In genomic region chr19:11390933-11391680, GRCh38 we compare ENCODE assay signal across 27 cellular contexts. TPM values are rescaled to one million over a fixed set of nuclear protein-coding genes. Genes with fewer than 3 reads are reported as not detected.
"Had no signal": no experiment of that assay in that cellular context is flagged by ENCODE, and none has a peak within 500 bp of the region (broad histone marks: within the 10 kb centered on the region; RNA-seq: fewer than 3 reads in every experiment).

No MANE protein-coding gene starts in this region.

- H3K27ac ChIP-seq: dorsolateral prefrontal cortex, epithelial cell of prostate, gastrocnemius medialis, hepatocyte, neutrophil, parathyroid adenoma, sigmoid colon, stomach, thyroid gland, vagina had no signal

- H3K9me3 ChIP-seq: neutrophil, sigmoid colon, thyroid gland, vagina had no signal

- H3K4me2 ChIP-seq: hepatocyte had no signal

- H3K79me2 ChIP-seq: hepatocyte, parathyroid adenoma had no signal

- H3K9ac ChIP-seq: parathyroid adenoma had no signal

- H3K36me3 ChIP-seq: gastrocnemius medialis, neutrophil, sigmoid colon, vagina had no signal

- H3K4me1 ChIP-seq: gastrocnemius medialis, parathyroid adenoma, sigmoid colon, thyroid gland, vagina had no signal

- ATAC-seq: esophagus mucosa; gastrocnemius medialis; left lobe of liver; mucosa of descending colon; natural killer cell treated with Interleukin-12 subunit alpha and Interleukin-12 subunit beta and Interleukin-15 and Interleukin-18, amount 100 ng/mL, for 72 hours; stimulated activated effector memory CD8-positive, alpha-beta T cell treated with anti-CD3 and anti-CD28 coated beads, Interleukin-12 subunit alpha, Interleukin-12 subunit beta, amount 100 ng/mL, for 72 hours had no signal

- DNase-seq: dorsolateral prefrontal cortex; effector CD4-positive, alpha-beta T cell; foreskin fibroblast; gastrocnemius medialis; head of caudate nucleus; kidney; mucosa of descending colon; naive B cell; sigmoid colon; stimulated activated CD4-positive, alpha-beta T cell treated with anti-CD3 and anti-CD28 coated beads, Interleukin-2, amount 100 ng/mL, for 24 hours; stimulated activated CD4-positive, alpha-beta T cell treated with anti-CD3 and anti-CD28 coated beads, Interleukin-4, amount 100 ng/mL, for 24 hours; stimulated activated naive CD4-positive, alpha-beta T cell treated with Interleukin-2 at 50 U/mL for 16 hours; stomach; thyroid gland; trophoblast cell had no signal

- FAIRE-seq: kidney had no signal

- H3K27me3 ChIP-seq: dorsolateral prefrontal cortex, hepatocyte, neutrophil, sigmoid colon, stomach, thyroid gland, vagina had no signal

- H3K4me3 ChIP-seq: dorsolateral prefrontal cortex, gastrocnemius medialis, hepatocyte, lung, mucosa of descending colon, sigmoid colon, stomach, thyroid gland, vagina had no signal

- H2AFZ ChIP-seq: hepatocyte, parathyroid adenoma had no signal

RNA-seq across cellular contexts. Expression of gene RGL3, which starts 28.0 kb away (rescaled TPM):
- total RNA-seq: glomerular endothelial cell; natural killer cell treated with Interleukin-12 subunit alpha and Interleukin-12 subunit beta and Interleukin-15 and Interleukin-18, amount 100 ng/mL, for 72 hours; skeletal muscle tissue had no signal

RNA-seq across cellular contexts. Expression of gene ODAD3, which starts 43.8 kb away (rescaled TPM):
- total RNA-seq: esophagus mucosa; gastrocnemius medialis; natural killer cell treated with Interleukin-12 subunit alpha and Interleukin-12 subunit beta and Interleukin-15 and Interleukin-18, amount 100 ng/mL, for 72 hours; sigmoid colon; skeletal muscle tissue; stomach; vagina had no signal
